Comparison of ENCODE assay signal across 3 cellular contexts in the genomic region with DNA sequence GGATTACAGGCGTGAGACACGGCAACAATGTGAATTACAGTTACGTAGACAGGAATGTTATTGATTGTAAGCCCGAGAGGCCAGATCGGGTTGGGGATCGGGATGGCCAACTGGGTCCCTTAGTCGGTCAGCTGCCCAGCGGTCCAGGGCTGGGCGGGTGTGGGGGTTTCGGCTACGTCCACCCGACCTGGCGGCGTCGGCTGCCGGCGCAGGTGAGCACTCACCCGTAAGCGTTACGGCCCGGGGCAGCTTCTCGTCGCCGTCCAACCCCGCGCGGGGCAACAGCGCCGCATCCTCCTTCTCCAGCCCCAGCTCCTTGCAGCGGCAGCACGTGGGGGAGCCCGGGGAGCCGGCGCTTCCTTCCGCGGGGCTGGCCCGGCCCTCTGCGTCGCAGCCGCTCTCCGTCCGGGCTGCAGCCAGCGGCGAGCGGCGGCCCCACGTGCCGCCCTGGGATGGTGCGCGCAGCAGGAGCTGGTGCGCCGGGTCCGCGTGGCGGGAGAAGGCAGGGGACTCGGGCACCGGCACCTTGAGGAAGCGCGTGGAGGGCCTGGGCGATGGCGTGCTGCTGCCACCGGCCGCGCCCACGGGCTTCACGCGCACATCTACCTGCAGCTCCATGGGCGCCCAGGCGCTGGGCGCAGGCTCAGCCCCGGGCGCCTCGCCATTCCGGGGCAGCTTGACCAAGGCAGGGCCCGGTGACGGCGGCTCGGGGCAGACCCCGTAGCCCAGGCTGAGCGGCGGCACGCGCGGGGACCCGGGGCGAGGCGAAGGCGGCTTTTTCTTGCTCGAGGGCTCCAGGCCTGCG.
TF ChIP-seq lines count a peak whose summit lies in the region.

No MANE protein-coding gene starts in this region.

TF ChIP-seq in Ishikawa, 13 proteins besides CTCF, POLR2A, EP300 and RAD21:
- peak; percentile 84; the same call in 1 of the 2 replicates for TF ChIP-seq MAX (IDR thresholded peaks at IDR 0.05)
- TF ChIP-seq, protein P1, sequence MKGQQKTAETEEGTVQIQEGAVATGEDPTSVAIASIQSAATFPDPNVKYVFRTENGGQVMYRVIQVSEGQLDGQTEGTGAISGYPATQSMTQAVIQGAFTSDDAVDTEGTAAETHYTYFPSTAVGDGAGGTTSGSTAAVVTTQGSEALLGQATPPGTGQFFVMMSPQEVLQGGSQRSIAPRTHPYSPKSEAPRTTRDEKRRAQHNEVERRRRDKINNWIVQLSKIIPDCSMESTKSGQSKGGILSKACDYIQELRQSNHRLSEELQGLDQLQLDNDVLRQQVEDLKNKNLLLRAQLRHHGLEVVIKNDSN (IDR thresholded peaks at IDR 0.05): peak; percentile 53
- TF ChIP-seq TCF12 (IDR thresholded peaks at IDR 0.05; ENCODE audit: low read depth): no peak

TF ChIP-seq in GM12878, 131 proteins besides CTCF, POLR2A, EP300 and RAD21 (continues in another document):
- TF ChIP-seq JUNB (IDR thresholded peaks at IDR 0.05) (no peak), ATF3 (IDR thresholded peaks at IDR 0.05; ENCODE audit: borderline replicate concordance, extremely low read depth, low read depth, low read length) (no peak), SUPT20H (IDR thresholded peaks at IDR 0.05; ENCODE audit: borderline replicate concordance, control insufficient read depth, low read depth, low read length) (no peak), CBX3 (IDR thresholded peaks at IDR 0.05; ENCODE audit: borderline replicate concordance, low read depth) (no peak), ATF7 (IDR thresholded peaks at IDR 0.05; ENCODE audit: low read depth) (no peak)
- TF ChIP-seq, protein P2, sequence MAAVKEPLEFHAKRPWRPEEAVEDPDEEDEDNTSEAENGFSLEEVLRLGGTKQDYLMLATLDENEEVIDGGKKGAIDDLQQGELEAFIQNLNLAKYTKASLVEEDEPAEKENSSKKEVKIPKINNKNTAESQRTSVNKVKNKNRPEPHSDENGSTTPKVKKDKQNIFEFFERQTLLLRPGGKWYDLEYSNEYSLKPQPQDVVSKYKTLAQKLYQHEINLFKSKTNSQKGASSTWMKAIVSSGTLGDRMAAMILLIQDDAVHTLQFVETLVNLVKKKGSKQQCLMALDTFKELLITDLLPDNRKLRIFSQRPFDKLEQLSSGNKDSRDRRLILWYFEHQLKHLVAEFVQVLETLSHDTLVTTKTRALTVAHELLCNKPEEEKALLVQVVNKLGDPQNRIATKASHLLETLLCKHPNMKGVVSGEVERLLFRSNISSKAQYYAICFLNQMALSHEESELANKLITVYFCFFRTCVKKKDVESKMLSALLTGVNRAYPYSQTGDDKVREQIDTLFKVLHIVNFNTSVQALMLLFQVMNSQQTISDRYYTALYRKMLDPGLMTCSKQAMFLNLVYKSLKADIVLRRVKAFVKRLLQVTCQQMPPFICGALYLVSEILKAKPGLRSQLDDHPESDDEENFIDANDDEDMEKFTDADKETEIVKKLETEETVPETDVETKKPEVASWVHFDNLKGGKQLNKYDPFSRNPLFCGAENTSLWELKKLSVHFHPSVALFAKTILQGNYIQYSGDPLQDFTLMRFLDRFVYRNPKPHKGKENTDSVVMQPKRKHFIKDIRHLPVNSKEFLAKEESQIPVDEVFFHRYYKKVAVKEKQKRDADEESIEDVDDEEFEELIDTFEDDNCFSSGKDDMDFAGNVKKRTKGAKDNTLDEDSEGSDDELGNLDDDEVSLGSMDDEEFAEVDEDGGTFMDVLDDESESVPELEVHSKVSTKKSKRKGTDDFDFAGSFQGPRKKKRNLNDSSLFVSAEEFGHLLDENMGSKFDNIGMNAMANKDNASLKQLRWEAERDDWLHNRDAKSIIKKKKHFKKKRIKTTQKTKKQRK (IDR thresholded peaks at IDR 0.05; ENCODE audit: low read depth, low read length): no peak
- TF ChIP-seq, protein P3, sequence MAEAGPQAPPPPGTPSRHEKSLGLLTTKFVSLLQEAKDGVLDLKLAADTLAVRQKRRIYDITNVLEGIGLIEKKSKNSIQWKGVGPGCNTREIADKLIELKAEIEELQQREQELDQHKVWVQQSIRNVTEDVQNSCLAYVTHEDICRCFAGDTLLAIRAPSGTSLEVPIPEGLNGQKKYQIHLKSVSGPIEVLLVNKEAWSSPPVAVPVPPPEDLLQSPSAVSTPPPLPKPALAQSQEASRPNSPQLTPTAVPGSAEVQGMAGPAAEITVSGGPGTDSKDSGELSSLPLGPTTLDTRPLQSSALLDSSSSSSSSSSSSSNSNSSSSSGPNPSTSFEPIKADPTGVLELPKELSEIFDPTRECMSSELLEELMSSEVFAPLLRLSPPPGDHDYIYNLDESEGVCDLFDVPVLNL (IDR thresholded peaks at IDR 0.05; ENCODE audit: low read depth, low read length): no peak
- TF ChIP-seq, protein P4, sequence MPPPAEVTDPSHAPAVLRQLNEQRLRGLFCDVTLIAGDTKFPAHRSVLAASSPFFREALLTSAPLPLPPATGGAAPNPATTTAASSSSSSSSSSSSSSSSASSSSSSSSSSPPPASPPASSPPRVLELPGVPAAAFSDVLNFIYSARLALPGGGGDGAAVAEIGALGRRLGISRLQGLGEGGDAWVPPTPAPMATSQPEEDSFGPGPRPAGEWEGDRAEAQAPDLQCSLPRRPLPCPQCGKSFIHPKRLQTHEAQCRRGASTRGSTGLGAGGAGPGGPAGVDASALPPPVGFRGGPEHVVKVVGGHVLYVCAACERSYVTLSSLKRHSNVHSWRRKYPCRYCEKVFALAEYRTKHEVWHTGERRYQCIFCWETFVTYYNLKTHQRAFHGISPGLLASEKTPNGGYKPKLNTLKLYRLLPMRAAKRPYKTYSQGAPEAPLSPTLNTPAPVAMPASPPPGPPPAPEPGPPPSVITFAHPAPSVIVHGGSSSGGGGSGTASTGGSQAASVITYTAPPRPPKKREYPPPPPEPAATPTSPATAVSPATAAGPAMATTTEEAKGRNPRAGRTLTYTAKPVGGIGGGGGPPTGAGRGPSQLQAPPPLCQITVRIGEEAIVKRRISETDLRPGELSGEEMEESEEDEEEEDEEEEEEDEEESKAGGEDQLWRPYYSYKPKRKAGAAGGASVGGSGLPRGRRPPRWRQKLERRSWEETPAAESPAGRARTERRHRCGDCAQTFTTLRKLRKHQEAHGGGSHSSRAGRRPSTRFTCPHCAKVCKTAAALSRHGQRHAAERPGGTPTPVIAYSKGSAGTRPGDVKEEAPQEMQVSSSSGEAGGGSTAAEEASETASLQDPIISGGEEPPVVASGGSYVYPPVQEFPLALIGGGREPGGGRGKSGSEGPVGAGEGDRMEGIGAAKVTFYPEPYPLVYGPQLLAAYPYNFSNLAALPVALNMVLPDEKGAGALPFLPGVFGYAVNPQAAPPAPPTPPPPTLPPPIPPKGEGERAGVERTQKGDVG (CRISPR knock-in tag; IDR thresholded peaks at IDR 0.05): no peak

TF ChIP-seq in HepG2, 621 proteins besides CTCF, POLR2A, EP300 and RAD21 (continues in another document):
- TF ChIP-seq, protein P5, sequence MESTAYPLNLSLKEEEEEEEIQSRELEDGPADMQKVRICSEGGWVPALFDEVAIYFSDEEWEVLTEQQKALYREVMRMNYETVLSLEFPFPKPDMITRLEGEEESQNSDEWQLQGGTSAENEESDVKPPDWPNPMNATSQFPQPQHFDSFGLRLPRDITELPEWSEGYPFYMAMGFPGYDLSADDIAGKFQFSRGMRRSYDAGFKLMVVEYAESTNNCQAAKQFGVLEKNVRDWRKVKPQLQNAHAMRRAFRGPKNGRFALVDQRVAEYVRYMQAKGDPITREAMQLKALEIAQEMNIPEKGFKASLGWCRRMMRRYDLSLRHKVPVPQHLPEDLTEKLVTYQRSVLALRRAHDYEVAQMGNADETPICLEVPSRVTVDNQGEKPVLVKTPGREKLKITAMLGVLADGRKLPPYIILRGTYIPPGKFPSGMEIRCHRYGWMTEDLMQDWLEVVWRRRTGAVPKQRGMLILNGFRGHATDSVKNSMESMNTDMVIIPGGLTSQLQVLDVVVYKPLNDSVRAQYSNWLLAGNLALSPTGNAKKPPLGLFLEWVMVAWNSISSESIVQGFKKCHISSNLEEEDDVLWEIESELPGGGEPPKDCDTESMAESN (CRISPR knock-in tag; conservative IDR thresholded peaks at IDR 0.05): no peak
- TF ChIP-seq, protein P6, sequence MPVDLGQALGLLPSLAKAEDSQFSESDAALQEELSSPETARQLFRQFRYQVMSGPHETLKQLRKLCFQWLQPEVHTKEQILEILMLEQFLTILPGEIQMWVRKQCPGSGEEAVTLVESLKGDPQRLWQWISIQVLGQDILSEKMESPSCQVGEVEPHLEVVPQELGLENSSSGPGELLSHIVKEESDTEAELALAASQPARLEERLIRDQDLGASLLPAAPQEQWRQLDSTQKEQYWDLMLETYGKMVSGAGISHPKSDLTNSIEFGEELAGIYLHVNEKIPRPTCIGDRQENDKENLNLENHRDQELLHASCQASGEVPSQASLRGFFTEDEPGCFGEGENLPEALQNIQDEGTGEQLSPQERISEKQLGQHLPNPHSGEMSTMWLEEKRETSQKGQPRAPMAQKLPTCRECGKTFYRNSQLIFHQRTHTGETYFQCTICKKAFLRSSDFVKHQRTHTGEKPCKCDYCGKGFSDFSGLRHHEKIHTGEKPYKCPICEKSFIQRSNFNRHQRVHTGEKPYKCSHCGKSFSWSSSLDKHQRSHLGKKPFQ (CRISPR knock-in tag; IDR thresholded peaks at IDR 0.05; ENCODE audit: insufficient replicate concordance): no peak
- no peak for TF ChIP-seq KLF6 (CRISPR knock-in tag; IDR thresholded peaks at IDR 0.05)
- no peak for TF ChIP-seq KDM5A (IDR thresholded peaks at IDR 0.05; ENCODE audit: borderline replicate concordance, low read length)
- TF ChIP-seq ZKSCAN1 (IDR thresholded peaks at IDR 0.05; ENCODE audit: low read length): no peak
- TF ChIP-seq ZNF552 (CRISPR knock-in tag; IDR thresholded peaks at IDR 0.05; ENCODE audit: borderline replicate concordance): no peak
- TF ChIP-seq DMTF1 (CRISPR knock-in tag; IDR thresholded peaks at IDR 0.05): no peak
- TF ChIP-seq IRX3 (CRISPR knock-in tag; IDR thresholded peaks at IDR 0.05; ENCODE audit: borderline replicate concordance, low read depth): no peak
- TF ChIP-seq, protein P7, sequence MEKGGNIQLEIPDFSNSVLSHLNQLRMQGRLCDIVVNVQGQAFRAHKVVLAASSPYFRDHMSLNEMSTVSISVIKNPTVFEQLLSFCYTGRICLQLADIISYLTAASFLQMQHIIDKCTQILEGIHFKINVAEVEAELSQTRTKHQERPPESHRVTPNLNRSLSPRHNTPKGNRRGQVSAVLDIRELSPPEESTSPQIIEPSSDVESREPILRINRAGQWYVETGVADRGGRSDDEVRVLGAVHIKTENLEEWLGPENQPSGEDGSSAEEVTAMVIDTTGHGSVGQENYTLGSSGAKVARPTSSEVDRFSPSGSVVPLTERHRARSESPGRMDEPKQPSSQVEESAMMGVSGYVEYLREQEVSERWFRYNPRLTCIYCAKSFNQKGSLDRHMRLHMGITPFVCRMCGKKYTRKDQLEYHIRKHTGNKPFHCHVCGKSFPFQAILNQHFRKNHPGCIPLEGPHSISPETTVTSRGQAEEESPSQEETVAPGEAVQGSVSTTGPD (CRISPR knock-in tag; IDR thresholded peaks at IDR 0.05): no peak
- TF ChIP-seq ZBTB7B (CRISPR knock-in tag; IDR thresholded peaks at IDR 0.05): no peak
- TF ChIP-seq HCFC1 (IDR thresholded peaks at IDR 0.05; ENCODE audit: low read depth, low read length): no peak
- TF ChIP-seq BRD4 (CRISPR knock-in tag; IDR thresholded peaks at IDR 0.05): no peak
- TF ChIP-seq FOXA3 (CRISPR knock-in tag; IDR thresholded peaks at IDR 0.05): no peak
- no peak for TF ChIP-seq ZNF672 (CRISPR knock-in tag; IDR thresholded peaks at IDR 0.05)
